ENCODE assay signal across 27 cellular contexts in genomic region chr1:61423643-61424042, GRCh38.
"Had no signal": no experiment of that assay in that cellular context is flagged by ENCODE, and none has a peak within 500 bp of the region (broad histone marks: within the 10 kb centered on the region; RNA-seq: fewer than 3 reads in every experiment).

No MANE protein-coding gene starts in this region.

- H3K27ac Mint-ChIP-seq: neural progenitor cell; progenitor cell of endocrine pancreas; stimulated activated effector memory CD8-positive, alpha-beta T cell treated with anti-CD3 and anti-CD28 coated beads, Interleukin-12 subunit alpha, Interleukin-12 subunit beta, amount 100 ng/mL, for 72 hours; stimulated activated naive B cell treated with anti-CD40 and anti-IgM and Interleukin-4, amounts not matched to agents 10 μg/mL and 1 μg/mL and 100 μg/mL, for 72 hours; stimulated activated naive CD8-positive, alpha-beta T cell treated with anti-CD3 and anti-CD28 coated beads, Interleukin-15, Interleukin-2, amounts not matched to agents 100 ng/mL and 50 ng/mL, for 24 hours had no signal

- H3K4me1 Mint-ChIP-seq: stimulated activated effector memory CD8-positive, alpha-beta T cell treated with anti-CD3 and anti-CD28 coated beads, Interleukin-12 subunit alpha, Interleukin-12 subunit beta, amount 100 ng/mL, for 72 hours had no signal

- H3K4me3 ChIP-seq: neural progenitor cell, ovary, psoas muscle, right lobe of liver, sigmoid colon, stomach, thoracic aorta, thyroid gland, tibial nerve, upper lobe of left lung, vagina had no signal

- H3K27me3 Mint-ChIP-seq: progenitor cell of endocrine pancreas; stimulated activated naive CD8-positive, alpha-beta T cell treated with anti-CD3 and anti-CD28 coated beads, Interleukin-15, Interleukin-2, amounts not matched to agents 100 ng/mL and 50 ng/mL, for 24 hours had no signal

- H3K4me3 Mint-ChIP-seq: nephron; neural progenitor cell; stimulated activated effector memory CD8-positive, alpha-beta T cell treated with anti-CD3 and anti-CD28 coated beads, Interleukin-12 subunit alpha, Interleukin-12 subunit beta, amount 100 ng/mL, for 72 hours; stimulated activated naive B cell treated with anti-CD40 and anti-IgM and Interleukin-4, amounts not matched to agents 10 μg/mL and 1 μg/mL and 100 μg/mL, for 72 hours; stimulated activated naive CD8-positive, alpha-beta T cell treated with anti-CD3 and anti-CD28 coated beads, Interleukin-15, Interleukin-2, amounts not matched to agents 100 ng/mL and 50 ng/mL, for 24 hours had no signal

- DNase-seq: occipital lobe; ovary; posterior cingulate gyrus; psoas muscle; right cardiac atrium; right lobe of liver; sigmoid colon; small intestine; stimulated activated CD4-positive, alpha-beta T cell treated with anti-CD3 and anti-CD28 coated beads, Interleukin-15, amount 100 ng/mL, for 24 hours; stimulated activated CD4-positive, alpha-beta T cell treated with anti-CD3 and anti-CD28 coated beads, Interleukin-2, amount 100 ng/mL, for 24 hours; stimulated activated CD4-positive, alpha-beta T cell treated with anti-CD3 and anti-CD28 coated beads, Interleukin-2, amount 100 ng/mL, for 48 hours; stimulated activated CD4-positive, alpha-beta T cell treated with anti-CD3 and anti-CD28 coated beads, Interleukin-4, amount 100 ng/mL, for 24 hours; stimulated activated naive B cell treated with anti-CD40 and anti-IgM and Interleukin-4, amounts not matched to agents 10 μg/mL and 1 μg/mL and 100 μg/mL, for 72 hours; stimulated activated naive CD4-positive, alpha-beta T cell treated with Interleukin-2 at 50 U/mL for 16 hours; stomach; thyroid gland; upper lobe of left lung had no signal

- H3K36me3 ChIP-seq: neural progenitor cell, ovary, sigmoid colon, thoracic aorta, thyroid gland, vagina had no signal

- FAIRE-seq: small intestine, urothelium cell line had no signal

- H3K4me1 ChIP-seq: neural progenitor cell, parathyroid adenoma, right lobe of liver, vagina had no signal

- H3K27ac ChIP-seq: neural progenitor cell, ovary, parathyroid adenoma, psoas muscle, right lobe of liver, sigmoid colon, stomach, thoracic aorta, tibial nerve, upper lobe of left lung, vagina had no signal

- H3K27me3 ChIP-seq: neural progenitor cell, ovary, right lobe of liver, sigmoid colon, stomach, thyroid gland, tibial nerve, upper lobe of left lung, vagina had no signal

- H3K9me3 Mint-ChIP-seq: nephron; neural progenitor cell; stimulated activated effector memory CD8-positive, alpha-beta T cell treated with anti-CD3 and anti-CD28 coated beads, Interleukin-12 subunit alpha, Interleukin-12 subunit beta, amount 100 ng/mL, for 72 hours; stimulated activated naive B cell treated with anti-CD40 and anti-IgM and Interleukin-4, amounts not matched to agents 10 μg/mL and 1 μg/mL and 100 μg/mL, for 72 hours; stimulated activated naive CD8-positive, alpha-beta T cell treated with anti-CD3 and anti-CD28 coated beads, Interleukin-15, Interleukin-2, amounts not matched to agents 100 ng/mL and 50 ng/mL, for 24 hours had no signal

- H3K36me3 Mint-ChIP-seq: stimulated activated effector memory CD8-positive, alpha-beta T cell treated with anti-CD3 and anti-CD28 coated beads, Interleukin-12 subunit alpha, Interleukin-12 subunit beta, amount 100 ng/mL, for 72 hours; stimulated activated naive B cell treated with anti-CD40 and anti-IgM and Interleukin-4, amounts not matched to agents 10 μg/mL and 1 μg/mL and 100 μg/mL, for 72 hours had no signal

- H3K9me3 ChIP-seq: ovary, psoas muscle, right lobe of liver, sigmoid colon, stomach, thoracic aorta, thyroid gland, tibial nerve, upper lobe of left lung, vagina had no signal
